ENCODE assay signal across 21 cellular contexts in genomic region chr13:99809931-99810330, GRCh38.
"Had no signal": no experiment of that assay in that cellular context is flagged by ENCODE, and none has a peak within 500 bp of the region (broad histone marks: within the 10 kb centered on the region; RNA-seq: fewer than 3 reads in every experiment).

No MANE protein-coding gene starts in this region.

- H3K27me3 Mint-ChIP-seq: activated naive CD8-positive, alpha-beta T cell treated with anti-CD3 and anti-CD28 coated beads, Interleukin-2, amount 10 ng/mL, durations not matched to agents 7 days and 5 days; naive B cell; progenitor cell of endocrine pancreas; stimulated activated naive CD8-positive, alpha-beta T cell treated with anti-CD3 and anti-CD28 coated beads, Interleukin-15, Interleukin-2, amounts not matched to agents 100 ng/mL and 50 ng/mL, for 24 hours had no signal

- H3K27ac ChIP-seq: esophagus squamous epithelium, left ventricle myocardium inferior, right atrium auricular region, skin epidermis, suprapubic skin, upper lobe of right lung, WERI-Rb-1 had no signal

- DNase-seq: activated CD4-positive, alpha-beta T cell treated with anti-CD3 and anti-CD28 coated beads, Interleukin-2, amount 50 U/mL, for 48 hours; activated naive CD8-positive, alpha-beta T cell treated with anti-CD3 and anti-CD28 coated beads, Interleukin-2, amount 10 ng/mL, durations not matched to agents 7 days and 5 days; amygdala; dermis blood vessel endothelial cell; effector memory CD4-positive, alpha-beta T cell; esophagus squamous epithelium; left ventricle myocardium inferior; naive B cell; stimulated activated CD4-positive, alpha-beta T cell treated with anti-CD3 and anti-CD28 coated beads, Interleukin-15, amount 100 ng/mL, for 24 hours; stimulated activated CD4-positive, alpha-beta T cell treated with anti-CD3 and anti-CD28 coated beads, Interleukin-2, amount 100 ng/mL, for 48 hours; T-helper 2 cell; upper lobe of right lung; WERI-Rb-1 had no signal

- H3K9me3 ChIP-seq: esophagus squamous epithelium, left ventricle myocardium inferior, right atrium auricular region, suprapubic skin, upper lobe of right lung had no signal

- H3K36me3 Mint-ChIP-seq: activated naive CD8-positive, alpha-beta T cell treated with anti-CD3 and anti-CD28 coated beads, Interleukin-2, amount 10 ng/mL, durations not matched to agents 7 days and 5 days had no signal

- H3K4me3 ChIP-seq: esophagus squamous epithelium, left ventricle myocardium inferior, right atrium auricular region, skin epidermis, suprapubic skin, upper lobe of right lung had no signal

- H3K4me1 Mint-ChIP-seq: activated naive CD8-positive, alpha-beta T cell treated with anti-CD3 and anti-CD28 coated beads, Interleukin-2, amount 10 ng/mL, durations not matched to agents 7 days and 5 days; naive B cell had no signal

- H3K36me3 ChIP-seq: esophagus squamous epithelium, left ventricle myocardium inferior, right atrium auricular region, suprapubic skin, upper lobe of right lung, WERI-Rb-1 had no signal

- ATAC-seq: upper lobe of right lung had no signal

- H3K27me3 ChIP-seq: esophagus squamous epithelium, right atrium auricular region, suprapubic skin, upper lobe of right lung had no signal

- H3K4me3 Mint-ChIP-seq: activated naive CD8-positive, alpha-beta T cell treated with anti-CD3 and anti-CD28 coated beads, Interleukin-2, amount 10 ng/mL, durations not matched to agents 7 days and 5 days; naive B cell; neural crest cell; stimulated activated naive CD8-positive, alpha-beta T cell treated with anti-CD3 and anti-CD28 coated beads, Interleukin-15, Interleukin-2, amounts not matched to agents 100 ng/mL and 50 ng/mL, for 24 hours had no signal

- H3K27ac Mint-ChIP-seq: activated naive CD8-positive, alpha-beta T cell treated with anti-CD3 and anti-CD28 coated beads, Interleukin-2, amount 10 ng/mL, durations not matched to agents 7 days and 5 days; naive B cell; progenitor cell of endocrine pancreas; stimulated activated naive CD8-positive, alpha-beta T cell treated with anti-CD3 and anti-CD28 coated beads, Interleukin-15, Interleukin-2, amounts not matched to agents 100 ng/mL and 50 ng/mL, for 24 hours had no signal

- H3K9me3 Mint-ChIP-seq: activated naive CD8-positive, alpha-beta T cell treated with anti-CD3 and anti-CD28 coated beads, Interleukin-2, amount 10 ng/mL, durations not matched to agents 7 days and 5 days; naive B cell; neural crest cell; stimulated activated naive CD8-positive, alpha-beta T cell treated with anti-CD3 and anti-CD28 coated beads, Interleukin-15, Interleukin-2, amounts not matched to agents 100 ng/mL and 50 ng/mL, for 24 hours had no signal

- H3K4me1 ChIP-seq: esophagus squamous epithelium, left ventricle myocardium inferior, right atrium auricular region, suprapubic skin, upper lobe of right lung had no signal

- FAIRE-seq: endothelial cell of umbilical vein, islet of Langerhans had no signal
